In the genomic region with DNA sequence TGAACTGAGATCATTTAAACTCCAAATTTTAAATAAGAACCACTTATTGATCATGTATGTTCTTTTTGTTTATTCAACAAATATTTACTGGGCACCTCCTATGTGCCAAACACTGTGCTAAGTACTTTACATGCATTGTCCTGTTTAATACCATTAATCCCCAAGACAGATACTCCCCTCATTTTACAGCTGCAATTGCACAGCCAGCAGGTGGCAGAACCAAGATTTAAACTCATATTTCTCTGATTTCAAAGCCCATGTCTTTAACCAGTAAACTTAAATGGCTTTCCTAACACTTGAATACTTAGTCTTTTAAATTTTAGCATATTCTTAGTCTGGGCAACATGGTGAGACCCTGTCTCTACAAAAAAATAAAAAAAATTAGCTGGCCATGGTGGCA, we compare ENCODE assay signal across 9 cellular contexts. TPM values are rescaled to one million over a fixed set of nuclear protein-coding genes. Genes with fewer than 3 reads are reported as not detected.
A peak's percentile ranks its signal among the peaks of the same experiment; 100 is the strongest.
DNase-seq lines count a peak whose midpoint lies in the region; ATAC-seq and TF ChIP-seq lines count a peak whose summit lies in the region.
"Had no signal": no experiment of that assay in that cellular context is flagged by ENCODE, and none has a peak within 500 bp of the region (broad histone marks: within the 10 kb centered on the region; RNA-seq: fewer than 3 reads in every experiment).

No MANE protein-coding gene starts in this region.

- POLR2A ChIA-PET in activated CD4-positive, alpha-beta memory T cell treated with anti-CD3 and anti-CD28 coated beads for 36 hours (lab: Charles Lee) = no interaction called here

- H3K27me3 ChIP-seq in kidney epithelial cell (ENCODE audit: control insufficient read depth, insufficient read depth, low read length) = no peaks in the 10 kb centered on the region

- no peak overlapping the region for H3K4me3 ChIP-seq in kidney epithelial cell (ENCODE audit: low read depth, low read length)
- H3K4me3 ChIP-seq: thoracic aorta had no signal

- H3K4me1 Mint-ChIP-seq in activated CD4-positive, alpha-beta memory T cell treated with anti-CD3 and anti-CD28 coated beads for 36 hours (ENCODE audit: low read depth) = no peaks in the 10 kb centered on the region

- intact Hi-C loops in activated CD4-positive, alpha-beta memory T cell treated with anti-CD3 and anti-CD28 coated beads for 36 hours (cut with micrococcal nuclease) = loop anchor here (1.0 to 2.0 kb wide), 2 partner anchors 274 to 350 kb away; no protein-coding TSS in a partner anchor

- H3K4me3 Mint-ChIP-seq in activated CD4-positive, alpha-beta memory T cell treated with anti-CD3 and anti-CD28 coated beads for 36 hours = no peak overlapping the region

- H3K36me3 ChIP-seq in kidney epithelial cell (ENCODE audit: control insufficient read depth, insufficient read depth, low read length) = no peaks in the 10 kb centered on the region

- no peak overlapping the region for H3K27ac Mint-ChIP-seq in activated CD4-positive, alpha-beta memory T cell treated with anti-CD3 and anti-CD28 coated beads for 36 hours

- CTCF ChIA-PET in activated CD4-positive, alpha-beta memory T cell treated with anti-CD3 and anti-CD28 coated beads for 36 hours (lab: Charles Lee) = interaction anchor here (0.7 to 2.5 kb wide), 6 partner anchors 12 to 460 kb away, joined by 3 to 13 read pairs (median 4); no protein-coding TSS in a partner anchor

- ATAC-seq in GM21723 (IDR thresholded peaks at IDR 0.05; ENCODE audit: unreplicated experiment) (no peak), GM21737 (IDR thresholded peaks at IDR 0.05; ENCODE audit: unreplicated experiment) (no peak)

- H3K36me3 Mint-ChIP-seq in activated CD4-positive, alpha-beta memory T cell treated with anti-CD3 and anti-CD28 coated beads for 36 hours = no peaks in the 10 kb centered on the region

- no peaks in the 10 kb centered on the region for H3K9me3 Mint-ChIP-seq in activated CD4-positive, alpha-beta memory T cell treated with anti-CD3 and anti-CD28 coated beads for 36 hours

- no peaks in the 10 kb centered on the region for H3K27me3 Mint-ChIP-seq in activated CD4-positive, alpha-beta memory T cell treated with anti-CD3 and anti-CD28 coated beads for 36 hours

- TF ChIP-seq CTCF in kidney epithelial cell (IDR thresholded peaks at IDR 0.05; ENCODE audit: insufficient read depth, low read length, poor library complexity, severe bottlenecking) = peak; percentile 48

- DNase-seq in D341Med (ENCODE audit: low spot score) (peak; percentile 41), HT1080 (ENCODE audit: low read depth) (peak; percentile 10), kidney epithelial cell (ENCODE audit: low read depth) (no peak), NCI-H1105 treated with DMSO at 0.1 percent for 48 hours (lab: John Stamatoyannopoulos, UW) (no peak), occipital lobe (lab: John Stamatoyannopoulos, UW) (no peak)
- DNase-seq in activated CD4-positive, alpha-beta memory T cell treated with anti-CD3 and anti-CD28 coated beads for 36 hours = peak; percentile 18

RNA-seq across cellular contexts. Expression of gene KIAA1958, which starts 43.4 kb away (rescaled TPM):
- 2.3 and 3.5 TPM in 2 replicates for total RNA-seq in HT1080 (2014; rRNA removed; shearing (Covaris generic))
- 2.7 and 3.1 TPM in 2 replicates for polyA plus RNA-seq in HT1080 (2015; cell fraction: cytosol; rRNA removed)
- polyA plus RNA-seq in HT1080 (2015; cell fraction: nucleus; rRNA removed) = 2.0 and 3.7 TPM in 2 replicates
- 1 to 10 TPM; 6.1 to 6.5 TPM for total RNA-seq in activated CD4-positive, alpha-beta memory T cell treated with anti-CD3 and anti-CD28 coated beads for 36 hours
- total RNA-seq in kidney epithelial cell (7.1 and 7.5 TPM in 2 replicates), occipital lobe (8.6 TPM)

Comparison
In these comparisons a context has a peak if more than half of its experiments do, and no peak if none do; other contexts are left out.
1. DNase-seq: peak in D341Med (single experiment), HT1080 (single experiment) and activated CD4-positive, alpha-beta memory T cell treated with anti-CD3 and anti-CD28 coated beads for 36 hours (single experiment); none in kidney epithelial cell (single experiment), NCI-H1105 treated with DMSO at 0.1 percent for 48 hours (single experiment) and occipital lobe (single experiment).